10 cellular contexts compared by ENCODE assay signal in genomic region chr4:21948347-21949072, GRCh38. TPM values are rescaled to one million over a fixed set of nuclear protein-coding genes. Genes with fewer than 3 reads are reported as not detected.
DNase-seq lines count a peak whose midpoint lies in the region; ATAC-seq and TF ChIP-seq lines count a peak whose summit lies in the region.
"Had no signal": no experiment of that assay in that cellular context is flagged by ENCODE, and none has a peak within 500 bp of the region (broad histone marks: within the 10 kb centered on the region; RNA-seq: fewer than 3 reads in every experiment).

TSS of gene KCNIP4 (minus strand) at chr4:21948772.

- H3K27ac Mint-ChIP-seq in activated naive CD4-positive, alpha-beta T cell treated with anti-CD3 and anti-CD28 coated beads, Interleukin-2, amount 10 ng/mL, durations not matched to agents 7 days and 5 days = no peak within 1 kb of the TSS
- no peak within 1 kb of the TSS for H3K27ac Mint-ChIP-seq in activated naive CD8-positive, alpha-beta T cell treated with anti-CD3 and anti-CD28 coated beads for 36 hours
- no peak within 1 kb of the TSS for H3K27ac Mint-ChIP-seq in natural killer cell treated with Interleukin-12 subunit alpha and Interleukin-12 subunit beta and Interleukin-15 and Interleukin-18, amount 100 ng/mL, for 72 hours

- H3K4me1 ChIP-seq in suprapubic skin = peaks cover 9% of the 10 kb centered on the region

- H3K9me3 Mint-ChIP-seq in activated naive CD4-positive, alpha-beta T cell treated with anti-CD3 and anti-CD28 coated beads, Interleukin-2, amount 10 ng/mL, durations not matched to agents 7 days and 5 days = no peaks in the 10 kb centered on the region
- no peaks in the 10 kb centered on the region for H3K9me3 Mint-ChIP-seq in activated naive CD8-positive, alpha-beta T cell treated with anti-CD3 and anti-CD28 coated beads for 36 hours
- peaks cover 8% of the 10 kb centered on the region for H3K9me3 Mint-ChIP-seq in natural killer cell treated with Interleukin-12 subunit alpha and Interleukin-12 subunit beta and Interleukin-15 and Interleukin-18, amount 100 ng/mL, for 72 hours

- H3K4me3 ChIP-seq in iPS-18c (ENCODE audit: insufficient read depth, low read depth, low read length) = peak within 1 kb of the TSS; percentile 75
- peak within 1 kb of the TSS; percentile 43 for H3K4me3 ChIP-seq in suprapubic skin

- DNase-seq in activated naive CD4-positive, alpha-beta T cell treated with anti-CD3 and anti-CD28 coated beads, Interleukin-2, amount 10 ng/mL, durations not matched to agents 7 days and 5 days = peak; percentile 22
- no peak for DNase-seq in activated naive CD4-positive, alpha-beta T cell treated with Interleukin-2 at 50 U/mL for 16 hours
- peak; percentile 36 for DNase-seq in activated naive CD8-positive, alpha-beta T cell treated with anti-CD3 and anti-CD28 coated beads for 36 hours
- peak in 1 of 2 donors; percentile 51 for DNase-seq in suprapubic skin (ENCODE audit: low spot score in 2 of 2)
- DNase-seq in natural killer cell treated with Interleukin-12 subunit alpha and Interleukin-12 subunit beta and Interleukin-15 and Interleukin-18, amount 100 ng/mL, for 72 hours (ENCODE audit: low spot score) = no peak

- CTCF ChIA-PET in activated naive CD4-positive, alpha-beta T cell treated with anti-CD3 and anti-CD28 coated beads, Interleukin-2, amount 10 ng/mL, durations not matched to agents 7 days and 5 days (lab: Charles Lee) = no interaction called here

- ATAC-seq in GM18498 (IDR thresholded peaks at IDR 0.05; ENCODE audit: unreplicated experiment) (no peak), HG02642 (IDR thresholded peaks at IDR 0.05; ENCODE audit: poor library complexity, unreplicated experiment) (no peak)
- no peak for ATAC-seq in natural killer cell treated with Interleukin-12 subunit alpha and Interleukin-12 subunit beta and Interleukin-15 and Interleukin-18, amount 100 ng/mL, for 72 hours

- no peaks in the 10 kb centered on the region for H3K4me1 Mint-ChIP-seq in activated naive CD4-positive, alpha-beta T cell treated with anti-CD3 and anti-CD28 coated beads, Interleukin-2, amount 10 ng/mL, durations not matched to agents 7 days and 5 days
- no peaks in the 10 kb centered on the region for H3K4me1 Mint-ChIP-seq in activated naive CD8-positive, alpha-beta T cell treated with anti-CD3 and anti-CD28 coated beads for 36 hours
- no peaks in the 10 kb centered on the region for H3K4me1 Mint-ChIP-seq in natural killer cell treated with Interleukin-12 subunit alpha and Interleukin-12 subunit beta and Interleukin-15 and Interleukin-18, amount 100 ng/mL, for 72 hours (ENCODE audit: low read depth in 2 of 2)

- H3K27me3 ChIP-seq in suprapubic skin = peaks cover 30% of the 10 kb centered on the region

- H3K9me3 ChIP-seq in iPS-18c (ENCODE audit: control insufficient read depth, insufficient read depth, low read length) (no peaks in the 10 kb centered on the region), suprapubic skin (no peaks in the 10 kb centered on the region)

- H3K4me3 Mint-ChIP-seq in activated naive CD4-positive, alpha-beta T cell treated with anti-CD3 and anti-CD28 coated beads, Interleukin-2, amount 10 ng/mL, durations not matched to agents 7 days and 5 days = no peak within 1 kb of the TSS
- H3K4me3 Mint-ChIP-seq in activated naive CD8-positive, alpha-beta T cell treated with anti-CD3 and anti-CD28 coated beads for 36 hours = peak within 1 kb of the TSS; percentile 50
- no peak within 1 kb of the TSS for H3K4me3 Mint-ChIP-seq in natural killer cell treated with Interleukin-12 subunit alpha and Interleukin-12 subunit beta and Interleukin-15 and Interleukin-18, amount 100 ng/mL, for 72 hours

- H3K27ac ChIP-seq in suprapubic skin = no peak within 1 kb of the TSS

- peaks cover 21% of the 10 kb centered on the region for H3K27me3 Mint-ChIP-seq in activated naive CD4-positive, alpha-beta T cell treated with anti-CD3 and anti-CD28 coated beads, Interleukin-2, amount 10 ng/mL, durations not matched to agents 7 days and 5 days
- peaks cover 32% of the 10 kb centered on the region for H3K27me3 Mint-ChIP-seq in activated naive CD8-positive, alpha-beta T cell treated with anti-CD3 and anti-CD28 coated beads for 36 hours
- H3K27me3 Mint-ChIP-seq in natural killer cell treated with Interleukin-12 subunit alpha and Interleukin-12 subunit beta and Interleukin-15 and Interleukin-18, amount 100 ng/mL, for 72 hours = peaks cover 13 to 17% of the 10 kb centered on the region in 2 donors

- no peak for TF ChIP-seq POLR2A in suprapubic skin (IDR thresholded peaks at IDR 0.05)

- WGBS in suprapubic skin = under 1% methylated on average over 12 of the region's 81 CpGs

- no peaks in the 10 kb centered on the region for H3K36me3 ChIP-seq in suprapubic skin

- no peak for TF ChIP-seq EP300 in suprapubic skin (IDR thresholded peaks at IDR 0.05)

- TF ChIP-seq CTCF in suprapubic skin (IDR thresholded peaks at IDR 0.05) = no peak

- H3K36me3 Mint-ChIP-seq in activated naive CD4-positive, alpha-beta T cell treated with anti-CD3 and anti-CD28 coated beads, Interleukin-2, amount 10 ng/mL, durations not matched to agents 7 days and 5 days = no peaks in the 10 kb centered on the region
- no peaks in the 10 kb centered on the region for H3K36me3 Mint-ChIP-seq in activated naive CD8-positive, alpha-beta T cell treated with anti-CD3 and anti-CD28 coated beads for 36 hours
- peaks cover 13% of the 10 kb centered on the region for H3K36me3 Mint-ChIP-seq in natural killer cell treated with Interleukin-12 subunit alpha and Interleukin-12 subunit beta and Interleukin-15 and Interleukin-18, amount 100 ng/mL, for 72 hours

RNA-seq across cellular contexts. Expression of gene KCNIP4, which starts in this region (rescaled TPM):
- total RNA-seq in activated naive CD8-positive, alpha-beta T cell treated with anti-CD3 and anti-CD28 coated beads for 36 hours = not detected
- total RNA-seq in suprapubic skin = not detected
- not detected for total RNA-seq in natural killer cell treated with Interleukin-12 subunit alpha and Interleukin-12 subunit beta and Interleukin-15 and Interleukin-18, amount 100 ng/mL, for 72 hours
- total RNA-seq: Daoy; T-helper 2 cell treated with Interferon-gamma antibody and Interleukin-4, amounts not matched to agents 100 ng/mL and 5 ng/mL, for 36 hours had no signal

Comparison
In these comparisons a context has a peak if more than half of its experiments do, and no peak if none do; other contexts are left out.
1. Peak in DNase-seq in activated naive CD8-positive, alpha-beta T cell treated with anti-CD3 and anti-CD28 coated beads for 36 hours; RNA of the gene not detected or under 1 TPM.